ENCODE assay signal across 25 cellular contexts in genomic region chr2:42044939-42045338, GRCh38. TPM values are rescaled to one million over a fixed set of nuclear protein-coding genes. Genes with fewer than 3 reads are reported as not detected.
DNase-seq lines count a peak whose midpoint lies in the region; ATAC-seq and TF ChIP-seq lines count a peak whose summit lies in the region.
"Had no signal": no experiment of that assay in that cellular context is flagged by ENCODE, and none has a peak within 500 bp of the region (broad histone marks: within the 10 kb centered on the region; RNA-seq: fewer than 3 reads in every experiment).

No MANE protein-coding gene starts in this region.

- H3K4me1 ChIP-seq in SK-N-SH (ENCODE audit: control insufficient read depth in 1 of 2, insufficient read depth in 2 of 2, low read depth in 1 of 2, low read length in 1 of 2): peaks cover 0 to 48% of the 10 kb centered on the region in 2 experiments; a peak in 2 of 4 replicates
- H3K4me1 ChIP-seq in sigmoid colon: peaks cover 0 to 24% (median 18%) of the 10 kb centered on the region in 4 donors
- H3K4me1 ChIP-seq in esophagus squamous epithelium: peaks cover 4 to 29% (median 12%) of the 10 kb centered on the region in 3 donors
- H3K4me1 ChIP-seq: breast epithelium had no signal

- CTCF ChIA-PET in SK-N-SH (lab: Yijun Ruan, JAX): interaction anchor here (0.9 to 11.2 kb wide), 21 partner anchors 9 to 191 kb away, joined by 3 to 193 read pairs (median 5); no protein-coding TSS in a partner anchor

- H3K27ac ChIP-seq in SK-N-SH (ENCODE audit: low read depth in 2 of 2, low read length in 1 of 2) (peak overlapping the region in 1 of 2 experiments; percentile 100; a peak in 2 of 4 replicates), sigmoid colon (peak overlapping the region in 3 of 4 donors; percentile 87 to 96 (median 90)), esophagus squamous epithelium (no peak overlapping the region)
- H3K27ac ChIP-seq: 22Rv1 had no signal

- no peaks in the 10 kb centered on the region for H3K36me3 ChIP-seq in SK-N-SH (replicated peaks in 1 of 2; ENCODE audit: control insufficient read depth in 1 of 2, insufficient read depth in 2 of 2, low read length in 1 of 2)
- no peaks in the 10 kb centered on the region for H3K36me3 ChIP-seq in sigmoid colon
- no peaks in the 10 kb centered on the region for H3K36me3 ChIP-seq in esophagus squamous epithelium
- H3K36me3 ChIP-seq: breast epithelium, HAP-1 had no signal

- H3K4me3 ChIP-seq in SK-N-SH (ENCODE audit: low read depth in 2 of 2, low read length in 1 of 2) (no peak overlapping the region), sigmoid colon (no peak overlapping the region), esophagus squamous epithelium (no peak overlapping the region)
- H3K4me3 ChIP-seq: breast epithelium, HAP-1 had no signal

- no peak overlapping the region for H3K9ac ChIP-seq in SK-N-SH

- H3K27me3 ChIP-seq in SK-N-SH (ENCODE audit: insufficient read depth) (0 out of 2 replicates have a peak, but pooled peaks cover 22% of the 10 kb centered on the region), sigmoid colon (no peaks in the 10 kb centered on the region), esophagus squamous epithelium (peaks cover 0 to 91% (median 0%) of the 10 kb centered on the region in 4 donors)
- H3K27me3 ChIP-seq: breast epithelium had no signal

- peaks cover 34% of the 10 kb centered on the region for H3K9me3 Mint-ChIP-seq in glutamatergic neuron (ENCODE audit: unreplicated experiment)
- H3K9me3 Mint-ChIP-seq: mesothelial cell of epicardium; naive B cell; stimulated activated effector memory CD8-positive, alpha-beta T cell treated with anti-CD3 and anti-CD28 coated beads, Interleukin-12 subunit alpha, Interleukin-12 subunit beta, amount 100 ng/mL, for 72 hours had no signal

- H3K36me3 Mint-ChIP-seq in glutamatergic neuron (ENCODE audit: unreplicated experiment): no peaks in the 10 kb centered on the region
- H3K36me3 Mint-ChIP-seq: activated naive CD8-positive, alpha-beta T cell; mesothelial cell of epicardium; stimulated activated effector memory CD8-positive, alpha-beta T cell treated with anti-CD3 and anti-CD28 coated beads, Interleukin-12 subunit alpha, Interleukin-12 subunit beta, amount 100 ng/mL, for 72 hours had no signal

- no peaks in the 10 kb centered on the region for H3K9me3 ChIP-seq in SK-N-SH
- H3K9me3 ChIP-seq in sigmoid colon: no peaks in the 10 kb centered on the region
- no peaks in the 10 kb centered on the region for H3K9me3 ChIP-seq in esophagus squamous epithelium
- H3K9me3 ChIP-seq: breast epithelium, HAP-1 had no signal

- WGBS in SK-N-SH (ENCODE audit: low lambda C conversion rate): 78% methylated on average over 1 of the region's 1 CpG
- 77 to 84% methylated on average over 1 of the region's 1 CpG for WGBS in sigmoid colon, 2 donors
- WGBS in esophagus squamous epithelium, 2 donors: 63 to 67% methylated on average over 1 of the region's 1 CpG

- peak overlapping the region; percentile 93 for H3K4me3 Mint-ChIP-seq in glutamatergic neuron (ENCODE audit: unreplicated experiment)
- H3K4me3 Mint-ChIP-seq: activated naive CD8-positive, alpha-beta T cell; mesothelial cell of epicardium; stimulated activated effector memory CD8-positive, alpha-beta T cell treated with anti-CD3 and anti-CD28 coated beads, Interleukin-12 subunit alpha, Interleukin-12 subunit beta, amount 100 ng/mL, for 72 hours had no signal

- ATAC-seq in HG03565 (IDR thresholded peaks at IDR 0.05; ENCODE audit: unreplicated experiment): no peak
- ATAC-seq: left lobe of liver; stimulated activated effector memory CD8-positive, alpha-beta T cell treated with anti-CD3 and anti-CD28 coated beads, Interleukin-12 subunit alpha, Interleukin-12 subunit beta, amount 100 ng/mL, for 72 hours had no signal

- POLR2A ChIA-PET in SK-N-SH (lab: Yijun Ruan, JAX): interaction anchor here (0.6 to 5.2 kb wide), 13 partner anchors 17 to 210 kb away, joined by 3 to 93 read pairs (median 10); no protein-coding TSS in a partner anchor

- DNase-seq in NCI-H82 (lab: John Stamatoyannopoulos, UW) (peak; percentile 33), NCI-H82 treated with DMSO at 0.1 percent for 48 hours (lab: John Stamatoyannopoulos, UW; ENCODE audit: unreplicated experiment) (no peak), SK-N-SH (peak; percentile 76), glutamatergic neuron (no peak), sigmoid colon (no peak), SIG-M5 (lab: John Stamatoyannopoulos, UW) (no peak), esophagus squamous epithelium (lab: John Stamatoyannopoulos, UW) (no peak)
- DNase-seq: activated CD4-positive, alpha-beta T cell treated with anti-CD3 and anti-CD28 coated beads for 48 hours; effector CD4-positive, alpha-beta T cell; Karpas-422; naive B cell; NCI-H1930; NCI-H2171 treated with DMSO at 0.1 percent for 48 hours; NCI-H526 treated with DMSO at 0.1 percent for 48 hours; occipital lobe; stimulated activated CD4-positive, alpha-beta T cell treated with anti-CD3 and anti-CD28 coated beads, Interleukin-15, amount 100 ng/mL, for 24 hours; substantia nigra had no signal

- TF ChIP-seq EP300 in SK-N-SH (IDR thresholded peaks at IDR 0.05; ENCODE audit: borderline replicate concordance in 1 of 2, low read depth in 1 of 2, low read length in 1 of 2): peak in 1 of 2 experiments; percentile 76; a peak in 2 of 4 replicates
- TF ChIP-seq EP300 in sigmoid colon (IDR thresholded peaks at IDR 0.05): no peak

- TF ChIP-seq RAD21 in SK-N-SH (IDR thresholded peaks at IDR 0.05; ENCODE audit: low read length): peak; percentile 52

- H3K4me1 Mint-ChIP-seq in glutamatergic neuron (ENCODE audit: low read depth, unreplicated experiment): peaks cover 45% of the 10 kb centered on the region

- H3K9me2 ChIP-seq in SK-N-SH: no peaks in the 10 kb centered on the region

- intact Hi-C loops in sigmoid colon (cut with DNase I) (no loop called here), esophagus squamous epithelium (cut with DNase I) (no loop called here)

- TF ChIP-seq POLR2A in sigmoid colon (IDR thresholded peaks at IDR 0.05) (no peak), esophagus squamous epithelium (IDR thresholded peaks at IDR 0.05) (no peak)

- peak overlapping the region; percentile 100 for H3K27ac Mint-ChIP-seq in glutamatergic neuron (ENCODE audit: unreplicated experiment)
- H3K27ac Mint-ChIP-seq: activated naive CD8-positive, alpha-beta T cell; stimulated activated effector memory CD8-positive, alpha-beta T cell treated with anti-CD3 and anti-CD28 coated beads, Interleukin-12 subunit alpha, Interleukin-12 subunit beta, amount 100 ng/mL, for 72 hours had no signal

- H3K27me3 Mint-ChIP-seq in glutamatergic neuron (ENCODE audit: unreplicated experiment): peaks cover 36% of the 10 kb centered on the region

- no peaks in the 10 kb centered on the region for H3K79me2 ChIP-seq in SK-N-SH (ENCODE audit: insufficient read depth)

- no peak for TF ChIP-seq CTCF in SK-N-SH (IDR thresholded peaks at IDR 0.05)
- no peak for TF ChIP-seq CTCF in glutamatergic neuron (IDR thresholded peaks at IDR 0.05; ENCODE audit: partially characterized antibody, unreplicated experiment)
- no peak for TF ChIP-seq CTCF in sigmoid colon (IDR thresholded peaks at IDR 0.05)
- TF ChIP-seq CTCF in esophagus squamous epithelium (IDR thresholded peaks at IDR 0.05): no peak

- H3K4me2 ChIP-seq in SK-N-SH: no peak overlapping the region

- no peaks in the 10 kb centered on the region for H4K20me1 ChIP-seq in SK-N-SH (ENCODE audit: insufficient read depth)

- no peaks in the 10 kb centered on the region for H3F3A ChIP-seq in SK-N-SH (replicated peaks; ENCODE audit: insufficient read depth)

- H2AFZ ChIP-seq in SK-N-SH (ENCODE audit: low read depth): no peak overlapping the region

TF ChIP-seq in SK-N-SH, 30 proteins besides CTCF, POLR2A, EP300 and RAD21 (continues in another document):
- no peak for TF ChIP-seq FOSL2 (IDR thresholded peaks at IDR 0.05; ENCODE audit: borderline replicate concordance, low read depth)
- TF ChIP-seq MAX (IDR thresholded peaks at IDR 0.05; ENCODE audit: low read depth): no peak
- TF ChIP-seq GATA2 (CRISPR knock-in tag; IDR thresholded peaks at IDR 0.05): 0 out of 2 replicates have a peak, but pooled peaks have one; percentile 20
- TF ChIP-seq SIN3A (IDR thresholded peaks at IDR 0.05; ENCODE audit: borderline replicate concordance, low read depth, low read length): no peak
- TF ChIP-seq YY1 (IDR thresholded peaks at IDR 0.05; ENCODE audit: low read depth): no peak
- no peak for TF ChIP-seq ELF1 (IDR thresholded peaks at IDR 0.05)
- TF ChIP-seq TEAD4 (IDR thresholded peaks at IDR 0.05; ENCODE audit: borderline replicate concordance, insufficient read depth): no peak

RNA-seq across cellular contexts. Expression of gene PKDCC, which starts 2.9 kb away (rescaled TPM):
- polyA plus RNA-seq in SK-N-SH (2012; rRNA removed) (16.0 and 19.5 TPM in 2 replicates), sigmoid colon (10 to 100 TPM; 13.9 to 67.7 (median 21.0) TPM)
- polyA plus RNA-seq in SK-N-SH (2012; cell fraction: cytosol; rRNA removed): 6.9 and 10.5 TPM in 2 replicates
- polyA plus RNA-seq in SK-N-SH (2012; cell fraction: nucleus; rRNA removed): 57.7 and 96.1 TPM in 2 replicates
- total RNA-seq in glutamatergic neuron (ENCODE audit: unreplicated experiment) (959 TPM), sigmoid colon (100 to 1,000 TPM in 2 of 4 donors, 10 to 100 TPM in 2; 64.8 to 106 (median 96.1) TPM), esophagus squamous epithelium (10 to 100 TPM in 1 of 4 donors, 1 to 10 TPM in 2, under 1 TPM in 1; 0.53 to 16.8 (median 6.4) TPM)

Comparison
In these comparisons a context has a peak if more than half of its experiments do, and no peak if none do; other contexts are left out.
1. DNase-seq: peak in NCI-H82 (single experiment) and SK-N-SH (single experiment); none in NCI-H82 treated with DMSO at 0.1 percent for 48 hours (single experiment), glutamatergic neuron (single experiment), sigmoid colon (single experiment), SIG-M5 (single experiment) and esophagus squamous epithelium (single experiment).
2. H3K27ac ChIP-seq: peak in sigmoid colon (3 of 4); none in esophagus squamous epithelium (0 of 4).